8 cellular contexts compared by ENCODE assay signal in genomic region chr17:1629647-1630310, GRCh38. TPM values are rescaled to one million over a fixed set of nuclear protein-coding genes. Genes with fewer than 3 reads are reported as not detected.
A peak's percentile ranks its signal among the peaks of the same experiment; 100 is the strongest.
DNase-seq lines count a peak whose midpoint lies in the region; ATAC-seq and TF ChIP-seq lines count a peak whose summit lies in the region.

No MANE protein-coding gene starts in this region.

- no peaks in the 10 kb centered on the region for H3K9me3 Mint-ChIP-seq in activated T-cell treated with anti-CD3 and anti-CD28 coated beads, Interleukin-2, amount 50 U/mL, for 24 hours
- H3K9me3 Mint-ChIP-seq in neural crest cell, result no peaks in the 10 kb centered on the region

- peak overlapping the region; percentile 83 to 93 for H3K27ac ChIP-seq in testis

- intact Hi-C loops in testis (cut with DNase I; ENCODE audit: low total_unique reads), result loop anchor here (5.0 kb wide), 1 partner anchor 52 kb away; no protein-coding TSS in a partner anchor

- WGBS in testis, 2 donors, result 8 to 9% methylated on average over 18 to 38 of the region's 38 CpGs

- H3K4me3 ChIP-seq in fibroblast of mammary gland (ENCODE audit: control insufficient read depth, low read depth, low read length) (peak overlapping the region; percentile 52), testis (peak overlapping the region; percentile 71 to 72)

- no peaks in the 10 kb centered on the region for H3K9me3 ChIP-seq in testis

- peak overlapping the region; percentile 84 for H3K27ac Mint-ChIP-seq in activated T-cell treated with anti-CD3 and anti-CD28 coated beads, Interleukin-2, amount 50 U/mL, for 24 hours
- no peak overlapping the region for H3K27ac Mint-ChIP-seq in neural crest cell (ENCODE audit: unreplicated experiment)

- no peaks in the 10 kb centered on the region for H3K36me3 ChIP-seq in testis (ENCODE audit: low read depth, missing control alignments)

- peaks cover 5% of the 10 kb centered on the region for H3K36me3 Mint-ChIP-seq in activated T-cell treated with anti-CD3 and anti-CD28 coated beads, Interleukin-2, amount 50 U/mL, for 24 hours (ENCODE audit: low read depth)
- H3K36me3 Mint-ChIP-seq in neural crest cell (ENCODE audit: low read depth), result no peaks in the 10 kb centered on the region

- TF ChIP-seq POLR2A in testis (IDR thresholded peaks at IDR 0.05), result no peak

- peaks cover 30% of the 10 kb centered on the region for H3K4me1 ChIP-seq in testis

- DNase-seq in DMS 273 (lab: John Stamatoyannopoulos, UW; ENCODE audit: unreplicated experiment) (peak; percentile 70), DMS 273 treated with DMSO at 0.1 percent for 48 hours (lab: John Stamatoyannopoulos, UW) (no peak), NOMO-1 treated with DMSO at 0.1 percent for 48 hours (lab: John Stamatoyannopoulos, UW; ENCODE audit: unreplicated experiment) (peak; percentile 50), fibroblast of mammary gland (ENCODE audit: low read depth) (peak; percentile 31), neural crest cell (ENCODE audit: low read depth, low spot score) (no peak), testis (no peak)
- DNase-seq in activated T-cell treated with anti-CD3 and anti-CD28 coated beads, Interleukin-2, amount 50 U/mL, for 24 hours, result peak; percentile 86

- peak overlapping the region; percentile 78 for H3K4me3 Mint-ChIP-seq in activated T-cell treated with anti-CD3 and anti-CD28 coated beads, Interleukin-2, amount 50 U/mL, for 24 hours
- H3K4me3 Mint-ChIP-seq in neural crest cell, result peak overlapping the region; percentile 88

- H3K4me1 Mint-ChIP-seq in activated T-cell treated with anti-CD3 and anti-CD28 coated beads, Interleukin-2, amount 50 U/mL, for 24 hours (ENCODE audit: low read depth), result peaks cover 24% of the 10 kb centered on the region
- H3K4me1 Mint-ChIP-seq in neural crest cell, result peaks cover 29% of the 10 kb centered on the region

- no peak for ATAC-seq in GM18909 (IDR thresholded peaks at IDR 0.05; ENCODE audit: poor library complexity, unreplicated experiment)

- peaks cover 21% of the 10 kb centered on the region for H3K27me3 Mint-ChIP-seq in activated T-cell treated with anti-CD3 and anti-CD28 coated beads, Interleukin-2, amount 50 U/mL, for 24 hours
- peaks cover 44% of the 10 kb centered on the region for H3K27me3 Mint-ChIP-seq in neural crest cell (ENCODE audit: low read depth)

- H3K27me3 ChIP-seq in testis, result no peaks in the 10 kb centered on the region

- peak; percentile 54 for TF ChIP-seq CTCF in fibroblast of mammary gland (conservative IDR thresholded peaks at IDR 0.05; ENCODE audit: control insufficient read depth, insufficient read depth, low read depth, low read length)
- TF ChIP-seq CTCF in neural crest cell (conservative IDR thresholded peaks at IDR 0.05), result peak; percentile 57
- TF ChIP-seq CTCF in testis (IDR thresholded peaks at IDR 0.05), result peak in 2 of 3 experiments; percentile 30 to 35

RNA-seq across cellular contexts. Expression of gene SLC43A2, which starts 1.1 kb away (rescaled TPM):
- total RNA-seq in neural crest cell (13.9 and 15.5 TPM in 2 replicates), testis (10 to 100 TPM; 12.4 to 15.7 TPM)
- 11.7 TPM for polyA plus RNA-seq in testis (ENCODE audit: insufficient read depth, low read depth, low replicate concordance)

RNA-seq across cellular contexts. Expression of gene SCARF1, which starts 15.8 kb away (rescaled TPM):
- 0.42 and 1.1 TPM in 2 replicates for total RNA-seq in neural crest cell
- total RNA-seq in testis, result 10 to 100 TPM in 1 of 2 donors, 1 to 10 TPM in 1; 9.3 to 11.6 TPM
- polyA plus RNA-seq in testis (ENCODE audit: insufficient read depth, low read depth, low replicate concordance), result 4.7 TPM

RNA-seq across cellular contexts. Expression of gene RILP, which starts 19.9 kb away (rescaled TPM):
- total RNA-seq in neural crest cell (1.2 and 1.8 TPM in 2 replicates), testis (10 to 100 TPM; 30.6 to 32.5 TPM)
- polyA plus RNA-seq in testis (ENCODE audit: insufficient read depth, low read depth, low replicate concordance), result 8.4 TPM

RNA-seq across cellular contexts. Expression of gene PRPF8, which starts 54.9 kb away (rescaled TPM):
- total RNA-seq in neural crest cell (449 and 459 TPM in 2 replicates), testis (100 to 1,000 TPM; 307 to 325 TPM)
- 315 TPM for polyA plus RNA-seq in testis (ENCODE audit: insufficient read depth, low read depth, low replicate concordance)

Comparison
In these comparisons a context has a peak if more than half of its experiments do, and no peak if none do; other contexts are left out.
1. DNase-seq: peak in DMS 273 (single experiment), NOMO-1 treated with DMSO at 0.1 percent for 48 hours (single experiment), activated T-cell treated with anti-CD3 and anti-CD28 coated beads, Interleukin-2, amount 50 U/mL, for 24 hours (single experiment) and fibroblast of mammary gland (single experiment); none in DMS 273 treated with DMSO at 0.1 percent for 48 hours (single experiment), neural crest cell (single experiment) and testis (single experiment).
2. RNA of gene RILP, which starts 19.9 kb away (total RNA-seq): 30.6 to 32.5 TPM in testis; 1.2 to 1.8 TPM in neural crest cell; every median in the first group is over 10 times any median in the second.
3. Peak in every context shown above with its lines, with median percentiles within 50 percentile points of each other: CTCF ChIP-seq.